27 cellular contexts compared by ENCODE assay signal in the genomic region with DNA sequence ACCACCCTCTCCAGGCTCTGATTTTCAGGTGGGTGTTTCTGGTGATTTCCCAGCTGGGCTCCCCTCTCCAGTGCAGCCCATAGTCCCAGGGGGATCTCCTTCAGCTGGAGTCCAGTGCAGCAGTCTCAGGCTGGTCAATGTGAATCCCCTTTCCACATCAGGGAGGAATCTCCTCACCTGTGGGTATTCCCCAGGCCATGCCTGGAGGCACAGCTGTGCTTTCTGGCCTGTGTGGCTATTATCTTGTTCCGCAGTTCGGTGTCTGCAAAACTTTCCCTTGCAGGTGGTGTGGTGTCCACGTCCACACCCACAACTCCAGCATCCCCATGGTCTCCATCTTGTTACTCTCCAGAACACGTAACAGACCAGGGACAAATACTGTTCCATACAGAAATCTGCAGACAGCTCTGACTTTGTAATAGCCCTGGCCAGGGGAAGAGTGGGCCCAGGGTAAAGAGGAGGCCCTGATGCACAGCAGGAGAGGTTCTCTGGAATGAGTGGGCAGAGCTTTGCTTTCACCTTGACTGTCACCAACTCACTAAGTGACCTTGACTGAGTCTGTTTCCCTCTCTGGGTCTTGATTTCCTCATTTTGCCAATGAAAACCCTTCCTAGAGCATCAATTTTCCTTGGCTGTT.
DNase-seq lines count a peak whose midpoint lies in the region; ATAC-seq, FAIRE-seq and TF ChIP-seq lines count a peak whose summit lies in the region.
"Had no signal": no experiment of that assay in that cellular context is flagged by ENCODE, and none has a peak within 500 bp of the region (broad histone marks: within the 10 kb centered on the region; RNA-seq: fewer than 3 reads in every experiment).

No MANE protein-coding gene starts in this region.

- H3K4me1 Mint-ChIP-seq in astrocyte (ENCODE audit: low read depth, unreplicated experiment): peaks cover 45% of the 10 kb centered on the region
- H3K4me1 Mint-ChIP-seq in activated CD8-positive, alpha-beta T cell treated with anti-CD3 and anti-CD28 coated beads for 36 hours (ENCODE audit: low read depth): peaks cover 18% of the 10 kb centered on the region

- no peaks in the 10 kb centered on the region for H3K36me3 Mint-ChIP-seq in astrocyte (ENCODE audit: low read depth, unreplicated experiment)
- H3K36me3 Mint-ChIP-seq in activated CD8-positive, alpha-beta T cell treated with anti-CD3 and anti-CD28 coated beads for 36 hours (ENCODE audit: low read depth): no peaks in the 10 kb centered on the region

- intact Hi-C loops in activated CD8-positive, alpha-beta T cell treated with anti-CD3 and anti-CD28 coated beads for 36 hours (cut with micrococcal nuclease): no loop called here

- peak overlapping the region; percentile 26 for H3K27ac Mint-ChIP-seq in astrocyte (ENCODE audit: unreplicated experiment)
- H3K27ac Mint-ChIP-seq in activated CD8-positive, alpha-beta T cell treated with anti-CD3 and anti-CD28 coated beads for 36 hours: no peak overlapping the region
- H3K27ac Mint-ChIP-seq: activated CD4-positive, alpha-beta T cell treated with anti-CD3 and anti-CD28 coated beads, Interleukin-2, amount 10 ng/mL, durations not matched to agents 7 days and 5 days; activated naive CD8-positive, alpha-beta T cell treated with anti-CD3 and anti-CD28 coated beads, Interleukin-2, amount 50 U/mL, for 24 hours; nephron progenitor cell; T-helper 2 cell treated with Interferon-gamma antibody and Interleukin-4, amounts not matched to agents 5 μg/mL and 100 μg/mL, for 36 hours had no signal

- POLR2A ChIA-PET in activated CD8-positive, alpha-beta T cell treated with anti-CD3 and anti-CD28 coated beads for 36 hours (lab: Charles Lee): no interaction called here

- no peak overlapping the region for H3K9ac ChIP-seq in astrocyte (ENCODE audit: low read length)
- H3K9ac ChIP-seq: BLaER1 had no signal

- H3K9me3 ChIP-seq in astrocyte (ENCODE audit: insufficient read depth, low read depth, low read length): no peaks in the 10 kb centered on the region
- H3K9me3 ChIP-seq: BLaER1, gastrocnemius medialis, ovary, suprapubic skin had no signal

- H3K4me3 ChIP-seq in GM12864 (ENCODE audit: low read depth, low read length) (no peak overlapping the region), astrocyte (ENCODE audit: insufficient read depth, low read depth, low read length) (no peak overlapping the region)
- H3K4me3 ChIP-seq: BLaER1, gastrocnemius medialis, ovary, suprapubic skin had no signal

- no peaks in the 10 kb centered on the region for H4K20me1 ChIP-seq in astrocyte (ENCODE audit: insufficient read depth, low read length)
- H4K20me1 ChIP-seq: BLaER1 had no signal

- H3K4me3 Mint-ChIP-seq in astrocyte (ENCODE audit: unreplicated experiment): no peak overlapping the region
- H3K4me3 Mint-ChIP-seq in activated CD8-positive, alpha-beta T cell treated with anti-CD3 and anti-CD28 coated beads for 36 hours: no peak overlapping the region
- H3K4me3 Mint-ChIP-seq: activated CD4-positive, alpha-beta T cell treated with anti-CD3 and anti-CD28 coated beads, Interleukin-2, amount 10 ng/mL, durations not matched to agents 7 days and 5 days; activated naive CD8-positive, alpha-beta T cell treated with anti-CD3 and anti-CD28 coated beads, Interleukin-2, amount 50 U/mL, for 24 hours; central memory CD8-positive, alpha-beta T cell; nephron progenitor cell; T-helper 2 cell treated with Interferon-gamma antibody and Interleukin-4, amounts not matched to agents 5 μg/mL and 100 μg/mL, for 36 hours had no signal

- no peak overlapping the region for H3K4me2 ChIP-seq in astrocyte (ENCODE audit: low read length)
- H3K4me2 ChIP-seq: BLaER1 had no signal

- H3K79me2 ChIP-seq in astrocyte (ENCODE audit: insufficient read depth, low read length): no peaks in the 10 kb centered on the region

- H3K36me3 ChIP-seq in astrocyte (ENCODE audit: insufficient read depth, low read length): no peaks in the 10 kb centered on the region
- H3K36me3 ChIP-seq: BLaER1, gastrocnemius medialis, ovary, suprapubic skin had no signal

- H3K4me1 ChIP-seq in astrocyte (ENCODE audit: insufficient read depth, low read length): peaks cover 8% of the 10 kb centered on the region

- peaks cover 2% of the 10 kb centered on the region for H3K27me3 Mint-ChIP-seq in astrocyte (ENCODE audit: low read depth, unreplicated experiment)
- H3K27me3 Mint-ChIP-seq in activated CD8-positive, alpha-beta T cell treated with anti-CD3 and anti-CD28 coated beads for 36 hours: no peaks in the 10 kb centered on the region

- no peak overlapping the region for H2AFZ ChIP-seq in astrocyte (ENCODE audit: low read depth, low read length)

- no peaks in the 10 kb centered on the region for H3K27me3 ChIP-seq in astrocyte (ENCODE audit: insufficient read depth, low read length)
- H3K27me3 ChIP-seq: BLaER1, gastrocnemius medialis, ovary, suprapubic skin had no signal

- TF ChIP-seq CTCF in GM12864 (IDR thresholded peaks at IDR 0.05; ENCODE audit: low read depth, low read length, missing control alignments) (no peak), astrocyte (IDR thresholded peaks at IDR 0.05; ENCODE audit: insufficient read depth, low read depth, low read length) (no peak)
- no peak for TF ChIP-seq CTCF in activated CD8-positive, alpha-beta T cell treated with anti-CD3 and anti-CD28 coated beads for 36 hours (IDR thresholded peaks at IDR 0.05)

- ATAC-seq in GM19023 (IDR thresholded peaks at IDR 0.05; ENCODE audit: unreplicated experiment) (peak; percentile 42), HG02852 (IDR thresholded peaks at IDR 0.05; ENCODE audit: unreplicated experiment) (peak; percentile 49), HG02981 (IDR thresholded peaks at IDR 0.05; ENCODE audit: unreplicated experiment) (no peak), HG03469 (IDR thresholded peaks at IDR 0.05; ENCODE audit: unreplicated experiment) (no peak)
- ATAC-seq in activated CD8-positive, alpha-beta T cell treated with anti-CD3 and anti-CD28 coated beads for 36 hours: no peak
- ATAC-seq: gastrocnemius medialis, SK-N-SH treated with all-trans-retinoic acid at 6 μM for 48 hours had no signal

- DNase-seq in GM12864 (ENCODE audit: low read depth) (peak; percentile 45), astrocyte (ENCODE audit: low read depth) (no peak), middle frontal gyrus (ENCODE audit: extremely low spot score, low spot score) (no peak)
- DNase-seq in activated CD8-positive, alpha-beta T cell treated with anti-CD3 and anti-CD28 coated beads for 36 hours: no peak
- DNase-seq: activated CD4-positive, alpha-beta T cell treated with anti-CD3 and anti-CD28 coated beads, Interleukin-2, amount 10 ng/mL, durations not matched to agents 7 days and 5 days; activated CD8-positive, alpha-beta memory T cell treated with anti-CD3 and anti-CD28 coated beads, Interleukin-2, amount 50 U/mL, for 4 hours; activated gamma-delta T cell treated with Interleukin-2 at 50 U/mL for 16 hours; activated naive CD8-positive, alpha-beta T cell treated with anti-CD3 and anti-CD28 coated beads, Interleukin-2, amount 50 U/mL, for 24 hours; dermis blood vessel endothelial cell; gastrocnemius medialis; NCI-H1048; NCI-H1694 treated with DMSO at 0.1 percent for 48 hours; NCI-H2171 treated with DMSO at 0.1 percent for 48 hours; NCI-H510A treated with DMSO at 0.1 percent for 48 hours; nephron progenitor cell; ovary; retina had no signal

- H3K27ac ChIP-seq in astrocyte (ENCODE audit: low read depth, low read length): no peak overlapping the region
- H3K27ac ChIP-seq: BLaER1, ovary, suprapubic skin had no signal

- FAIRE-seq in astrocyte (lab: Jason Lieb, UNC): no peak
- FAIRE-seq: urothelium cell line had no signal

- peaks cover 3% of the 10 kb centered on the region for H3K9me3 Mint-ChIP-seq in astrocyte (ENCODE audit: unreplicated experiment)
- H3K9me3 Mint-ChIP-seq in activated CD8-positive, alpha-beta T cell treated with anti-CD3 and anti-CD28 coated beads for 36 hours: no peaks in the 10 kb centered on the region
- H3K9me3 Mint-ChIP-seq: activated naive CD8-positive, alpha-beta T cell treated with anti-CD3 and anti-CD28 coated beads, Interleukin-2, amount 50 U/mL, for 24 hours; central memory CD8-positive, alpha-beta T cell; T-helper 2 cell treated with Interferon-gamma antibody and Interleukin-4, amounts not matched to agents 5 μg/mL and 100 μg/mL, for 36 hours had no signal

- CTCF ChIA-PET in activated CD8-positive, alpha-beta T cell treated with anti-CD3 and anti-CD28 coated beads for 36 hours (lab: Charles Lee): interaction anchor here (1.2 to 3.4 kb wide), 2 partner anchors 14 to 16 kb away, joined by 3 to 19 read pairs; no protein-coding TSS in a partner anchor

Comparison
In these comparisons a context has a peak if more than half of its experiments do, and no peak if none do; other contexts are left out.
1. ATAC-seq: peak in GM19023 (single experiment) and HG02852 (single experiment); none in HG02981 (single experiment), HG03469 (single experiment) and activated CD8-positive, alpha-beta T cell treated with anti-CD3 and anti-CD28 coated beads for 36 hours (single experiment).